7 cellular contexts compared by ENCODE assay signal in the genomic region with DNA sequence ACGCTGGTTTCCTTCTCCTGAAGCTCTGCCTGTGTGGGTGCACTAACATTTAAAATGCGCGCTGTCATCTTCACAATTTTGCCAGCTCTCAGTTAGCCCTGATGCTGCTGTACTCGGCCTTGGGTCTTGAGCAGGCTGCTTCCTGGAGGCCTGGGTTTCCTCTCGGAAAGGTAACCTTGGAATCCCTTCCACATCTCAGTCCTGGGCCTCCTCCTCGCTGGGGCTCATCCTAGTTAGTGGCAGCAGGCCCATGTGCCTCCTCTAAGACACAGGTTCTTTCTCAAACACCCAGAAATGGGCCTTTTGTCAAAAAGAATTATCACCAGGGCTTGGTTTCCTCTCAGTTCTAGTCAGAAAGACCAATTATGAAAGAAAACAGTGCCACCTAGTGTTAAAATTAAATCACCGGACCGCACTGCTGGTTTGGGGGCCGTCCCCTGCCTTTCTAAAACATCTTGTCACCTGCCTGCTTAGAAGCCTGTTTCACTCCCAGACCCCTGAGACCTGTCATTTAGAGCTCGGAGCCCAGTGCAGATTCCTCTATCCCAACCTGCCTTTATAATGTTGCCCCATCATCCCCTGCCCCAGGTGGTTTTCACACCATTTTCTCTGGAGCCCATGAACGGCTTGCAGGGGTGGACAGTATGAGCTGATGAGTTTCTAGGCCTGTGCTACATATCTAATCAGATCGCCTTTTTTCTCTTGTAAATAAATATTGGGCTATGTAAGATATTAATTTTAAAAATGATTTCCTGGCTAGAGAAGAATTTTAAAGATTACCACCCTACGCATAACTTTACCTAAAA. TPM values are rescaled to one million over a fixed set of nuclear protein-coding genes. Genes with fewer than 3 reads are reported as not detected.
DNase-seq lines count a peak whose midpoint lies in the region; ATAC-seq and TF ChIP-seq lines count a peak whose summit lies in the region.

No MANE protein-coding gene starts in this region.

- TF ChIP-seq POLR2A in lower leg skin (IDR thresholded peaks at IDR 0.05), result no peak

- WGBS in lower leg skin, 2 donors, result 47 to 50% methylated on average over 13 of the region's 13 CpGs

- peak overlapping the region; percentile 35 for H3K4me3 Mint-ChIP-seq in HFFc6
- H3K4me3 Mint-ChIP-seq in activated CD4-positive, alpha-beta T cell treated with anti-CD3 and anti-CD28 coated beads for 36 hours, result no peak overlapping the region

- POLR2A ChIA-PET in activated CD4-positive, alpha-beta T cell treated with anti-CD3 and anti-CD28 coated beads for 36 hours (lab: Charles Lee), result no interaction called here

- peak overlapping the region; percentile 93 for H3K27ac Mint-ChIP-seq in HFFc6
- H3K27ac Mint-ChIP-seq in activated CD4-positive, alpha-beta T cell treated with anti-CD3 and anti-CD28 coated beads for 36 hours, result peak overlapping the region; percentile 21

- intact Hi-C loops in activated CD4-positive, alpha-beta T cell treated with anti-CD3 and anti-CD28 coated beads for 36 hours (cut with DNase I, micrococcal nuclease), result loop anchor here (1.0 kb wide), 4 partner anchors 40 to 186 kb away; no protein-coding TSS in a partner anchor
- intact Hi-C loops in lower leg skin (cut with DNase I; ENCODE audit: low total_unique reads), result loop anchor here (5.0 kb wide), 1 partner anchor 159 kb away; no protein-coding TSS in a partner anchor

- TF ChIP-seq CTCF in GM06990 (IDR thresholded peaks at IDR 0.05; ENCODE audit: insufficient read depth, low read length, poor library complexity, severe bottlenecking), result peak; percentile 38
- TF ChIP-seq CTCF in HFFc6 (IDR thresholded peaks at IDR 0.05), result peak; percentile 89
- TF ChIP-seq CTCF in lower leg skin (IDR thresholded peaks at IDR 0.05), result no peak

- H3K4me3 ChIP-seq in GM06990 (replicated peaks; ENCODE audit: low read depth, low read length), result no peak overlapping the region
- no peak overlapping the region for H3K4me3 ChIP-seq in lower leg skin (ENCODE audit: low read depth, poor library complexity, severe bottlenecking)

- H3K27me3 Mint-ChIP-seq in HFFc6 (ENCODE audit: insufficient read depth), result no peaks in the 10 kb centered on the region
- H3K27me3 Mint-ChIP-seq in activated CD4-positive, alpha-beta T cell treated with anti-CD3 and anti-CD28 coated beads for 36 hours, result no peaks in the 10 kb centered on the region

- DNase-seq in GM06990 (ENCODE audit: extremely low read depth, insufficient read length) (peak; percentile 24), HFFc6 (peak; percentile 63), NCI-H2107 treated with DMSO at 0.1 percent for 48 hours (lab: John Stamatoyannopoulos, UW; ENCODE audit: unreplicated experiment) (peak; percentile 55), dedifferentiated amniotic fluid mesenchymal stem cell (ENCODE audit: extremely low spot score) (peak; percentile 66), lower leg skin (ENCODE audit: low spot score in 2 of 2) (peak; percentile 39 to 86)
- DNase-seq in activated CD4-positive, alpha-beta T cell treated with anti-CD3 and anti-CD28 coated beads for 36 hours, result peak; percentile 54
- peak; percentile 11 for DNase-seq in stimulated activated CD8-positive, alpha-beta memory T cell treated with anti-CD3 and anti-CD28 coated beads, Interleukin-4, amount 100 ng/mL, for 24 hours (ENCODE audit: low read depth)

- peaks cover 33% of the 10 kb centered on the region for H3K36me3 ChIP-seq in GM06990 (ENCODE audit: control insufficient read depth, insufficient read depth, low read length)

- peaks cover 50% of the 10 kb centered on the region for H3K36me3 Mint-ChIP-seq in HFFc6 (ENCODE audit: low read depth)
- peaks cover 75% of the 10 kb centered on the region for H3K36me3 Mint-ChIP-seq in activated CD4-positive, alpha-beta T cell treated with anti-CD3 and anti-CD28 coated beads for 36 hours (ENCODE audit: low read depth)

- ATAC-seq in activated CD4-positive, alpha-beta T cell treated with anti-CD3 and anti-CD28 coated beads for 36 hours, result peak; percentile 91

- H3K4me1 Mint-ChIP-seq in HFFc6 (ENCODE audit: low read depth), result peaks cover 40% of the 10 kb centered on the region
- H3K4me1 Mint-ChIP-seq in activated CD4-positive, alpha-beta T cell treated with anti-CD3 and anti-CD28 coated beads for 36 hours, result no peaks in the 10 kb centered on the region

- H3K9me3 Mint-ChIP-seq in HFFc6, result no peaks in the 10 kb centered on the region
- no peaks in the 10 kb centered on the region for H3K9me3 Mint-ChIP-seq in activated CD4-positive, alpha-beta T cell treated with anti-CD3 and anti-CD28 coated beads for 36 hours (ENCODE audit: low read depth)

- no peaks in the 10 kb centered on the region for H3K27me3 ChIP-seq in GM06990 (replicated peaks; ENCODE audit: control insufficient read depth, insufficient read depth, low read length)

- CTCF ChIA-PET in activated CD4-positive, alpha-beta T cell treated with anti-CD3 and anti-CD28 coated beads for 36 hours (lab: Charles Lee), result interaction anchor here (0.7 to 6.1 kb wide), 22 partner anchors 9 to 188 kb away, joined by 3 to 58 read pairs (median 5); no protein-coding TSS in a partner anchor

RNA-seq across cellular contexts. Expression of a gene that starts 42.4 kb away (rescaled TPM):
- total RNA-seq in HFFc6 (2021; fragmentation: NEBNext Ultra II Directional; extraction: Animal tissue kit (Norgen Biotek cat#: 25700)), result 10 to 100 TPM; 26.2 to 51.3 (median 28.4) TPM
- 100 to 1,000 TPM in 1 of 2 experiments, 10 to 100 TPM in 1; 84.4 to 105 TPM for total RNA-seq in activated CD4-positive, alpha-beta T cell treated with anti-CD3 and anti-CD28 coated beads for 36 hours
- total RNA-seq in lower leg skin, result 10 to 100 TPM; 22.4 to 27.3 (median 25.8) TPM

Comparison
In these comparisons a context has a peak if more than half of its experiments do, and no peak if none do; other contexts are left out.
1. DNase-seq: peak in every context shown above with its lines; median percentile 66 in dedifferentiated amniotic fluid mesenchymal stem cell; 63 in HFFc6; 62 in lower leg skin; 55 in NCI-H2107 treated with DMSO at 0.1 percent for 48 hours; 54 in activated CD4-positive, alpha-beta T cell treated with anti-CD3 and anti-CD28 coated beads for 36 hours; 24 in GM06990; 11 in stimulated activated CD8-positive, alpha-beta memory T cell treated with anti-CD3 and anti-CD28 coated beads, Interleukin-4, amount 100 ng/mL, for 24 hours.
2. CTCF ChIP-seq: peak in GM06990 (single experiment) and HFFc6 (single experiment); none in lower leg skin (0 of 3).